1 cellular context compared by ENCODE assay signal in the genomic region with DNA sequence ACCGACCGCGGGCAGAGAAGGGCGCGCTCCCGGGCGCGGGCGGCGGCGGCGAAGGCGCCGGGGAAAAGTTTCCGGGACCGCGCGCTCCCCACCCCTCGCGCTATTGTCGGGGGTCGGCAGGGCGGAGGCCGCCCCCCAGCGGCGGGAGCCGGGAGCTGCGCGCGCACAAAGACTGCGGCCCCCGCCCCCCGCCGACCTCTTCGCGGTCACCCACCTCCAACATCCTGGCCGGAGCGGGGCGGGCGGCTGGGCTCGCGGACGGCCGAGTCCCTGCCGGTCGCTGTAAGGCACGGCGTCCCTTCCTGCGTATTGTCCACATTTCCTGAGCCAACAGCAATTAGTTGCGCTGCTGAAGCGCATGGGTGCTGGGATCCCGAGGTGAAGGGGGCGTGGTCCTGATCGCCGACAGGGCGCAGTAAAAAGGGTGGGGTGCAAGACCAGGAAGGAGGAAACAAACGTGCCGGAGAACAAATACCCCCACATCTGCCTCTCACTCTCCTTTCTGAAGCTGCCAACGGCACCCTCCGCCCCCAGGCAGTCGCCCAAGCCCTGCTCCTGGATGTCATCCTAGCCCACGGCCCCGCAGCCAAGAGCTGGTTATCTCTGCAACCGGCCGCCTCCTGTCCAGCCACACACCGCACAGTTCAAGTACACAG.
TF ChIP-seq lines count a peak whose summit lies in the region.

A gene with protein sequence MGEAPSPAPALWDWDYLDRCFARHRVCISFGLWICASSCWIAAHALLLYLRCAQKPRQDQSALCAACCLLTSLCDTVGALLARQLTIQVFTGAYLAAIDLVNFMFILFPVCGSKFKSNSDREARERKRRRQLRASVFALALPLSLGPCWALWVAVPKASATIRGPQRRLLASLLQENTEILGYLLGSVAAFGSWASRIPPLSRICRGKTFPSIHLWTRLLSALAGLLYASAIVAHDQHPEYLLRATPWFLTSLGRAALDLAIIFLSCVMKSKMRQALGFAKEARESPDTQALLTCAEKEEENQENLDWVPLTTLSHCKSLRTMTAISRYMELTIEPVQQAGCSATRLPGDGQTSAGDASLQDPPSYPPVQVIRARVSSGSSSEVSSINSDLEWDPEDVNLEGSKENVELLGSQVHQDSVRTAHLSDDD (minus strand): TSS at position 71 of the 656 bp plus-strand sequence. CDS start 204 bp downstream, outside the sequence.

TF ChIP-seq in H1, 55 proteins besides CTCF, POLR2A, EP300 and RAD21 (continued from another document):
- no peak for TF ChIP-seq ZNF274 (IDR thresholded peaks at IDR 0.05; ENCODE audit: borderline replicate concordance, extremely low read depth, low read length)
- TF ChIP-seq GTF2F1 (IDR thresholded peaks at IDR 0.05; ENCODE audit: borderline replicate concordance, low read depth, low read length) = no peak
- TF ChIP-seq KDM5A (IDR thresholded peaks at IDR 0.05; ENCODE audit: low read length) = no peak
- TF ChIP-seq CHD1 (IDR thresholded peaks at IDR 0.05; ENCODE audit: low read depth, low read length) = no peak
